26 cellular contexts compared by ENCODE assay signal in genomic region chr1:91325456-91325855, GRCh38.
A peak's percentile ranks its signal among the peaks of the same experiment; 100 is the strongest.
DNase-seq lines count a peak whose midpoint lies in the region; ATAC-seq and TF ChIP-seq lines count a peak whose summit lies in the region.
"Had no signal": no experiment of that assay in that cellular context is flagged by ENCODE, and none has a peak within 500 bp of the region (broad histone marks: within the 10 kb centered on the region; RNA-seq: fewer than 3 reads in every experiment).

No MANE protein-coding gene starts in this region.

- H3K4me1 ChIP-seq in mammary epithelial cell (ENCODE audit: insufficient read depth, low read length) (no peaks in the 10 kb centered on the region), foreskin keratinocyte (no peaks in the 10 kb centered on the region)
- H3K4me1 ChIP-seq in effector memory CD4-positive, alpha-beta T cell (ENCODE audit: control insufficient read depth, insufficient read depth, low read length, poor library complexity, severe bottlenecking): no peaks in the 10 kb centered on the region
- H3K4me1 ChIP-seq: BE2C, BLaER1 had no signal

- H3K4me2 ChIP-seq in mammary epithelial cell (ENCODE audit: insufficient read depth, low read depth, low read length): no peak overlapping the region
- H3K4me2 ChIP-seq: BLaER1 had no signal

- dilution Hi-C loops in mammary epithelial cell (cut with HindIII; ENCODE audit: low sequenced_read_pairs): no loop called here

- BruUV-seq in mammary epithelial cell (replicated peaks; lab: Mats Ljungman, UMichigan): no TSS peak

- no peaks in the 10 kb centered on the region for H3K79me2 ChIP-seq in mammary epithelial cell (ENCODE audit: insufficient read depth, low read length)

- H3K9me3 Mint-ChIP-seq in natural killer cell: no peaks in the 10 kb centered on the region

- no peak overlapping the region for H3K4me3 ChIP-seq in mammary epithelial cell (replicated peaks in 1 of 3; ENCODE audit: insufficient read depth in 1 of 3, low read depth in 2 of 3, low read length in 3 of 3)
- H3K4me3 ChIP-seq in epithelial cell of esophagus (ENCODE audit: low read length): no peak overlapping the region
- no peak overlapping the region for H3K4me3 ChIP-seq in effector memory CD4-positive, alpha-beta T cell (ENCODE audit: insufficient read depth, low read depth, low read length, poor library complexity, severe bottlenecking)
- H3K4me3 ChIP-seq: BLaER1, GM12878 had no signal

- H3K36me3 ChIP-seq in mammary epithelial cell (ENCODE audit: insufficient read depth, low read length): no peaks in the 10 kb centered on the region
- H3K36me3 ChIP-seq in effector memory CD4-positive, alpha-beta T cell (ENCODE audit: control insufficient read depth, insufficient read depth, low read length): no peaks in the 10 kb centered on the region
- H3K36me3 ChIP-seq: BE2C had no signal

- TF ChIP-seq CTCF in mammary epithelial cell (conservative IDR thresholded peaks at IDR 0.05 in 1 of 2, IDR thresholded peaks at IDR 0.05 in 1 of 2; ENCODE audit: extremely low read depth in 1 of 2, insufficient read depth in 1 of 2, low read depth in 1 of 2, low read length in 2 of 2): no peak
- TF ChIP-seq CTCF in epithelial cell of esophagus (IDR thresholded peaks at IDR 0.05; ENCODE audit: insufficient read depth, low read depth, low read length, missing control alignments): no peak
- no peak for TF ChIP-seq CTCF in foreskin keratinocyte (conservative IDR thresholded peaks at IDR 0.05)
- TF ChIP-seq CTCF in natural killer cell (IDR thresholded peaks at IDR 0.05): no peak

- intact Hi-C loops in mammary epithelial cell (cut with micrococcal nuclease): no loop called here
- intact Hi-C loops in natural killer cell (cut with micrococcal nuclease): no loop called here

- no peak overlapping the region for H3K27ac Mint-ChIP-seq in natural killer cell
- H3K27ac Mint-ChIP-seq: CD14-positive monocyte; CD4-positive, alpha-beta memory T cell; CD4-positive, CD25-positive, alpha-beta regulatory T cell; CD8-positive, alpha-beta memory T cell had no signal

- DNase-seq in astrocyte of the hippocampus (ENCODE audit: low read depth, low spot score) (peak; percentile 9), mammary epithelial cell (peak; percentile 62), epithelial cell of esophagus (ENCODE audit: low read depth) (peak; percentile 78), foreskin keratinocyte (peak; percentile 77 to 90), natural killer cell (no peak)
- DNase-seq in effector memory CD4-positive, alpha-beta T cell: no peak
- DNase-seq in stimulated activated naive CD8-positive, alpha-beta T cell treated with anti-CD3 and anti-CD28 coated beads, Interleukin-15, Interleukin-2, amounts not matched to agents 100 U/mL and 50 U/mL, for 24 hours: no peak
- DNase-seq: 8988T; ACHN; BE2C; C1 segment of cervical spinal cord; CD4-positive, alpha-beta memory T cell; CD4-positive, CD25-positive, alpha-beta regulatory T cell; CD8-positive, alpha-beta memory T cell; COR-L47; DMS 273 treated with DMSO at 0.1 percent for 48 hours; DMS153; DMS53; DMS79; DND-41; EL; GDM1 had no signal

- H3K27me3 Mint-ChIP-seq in natural killer cell (ENCODE audit: low read depth in 2 of 2): peaks cover 5 to 19% of the 10 kb centered on the region in 2 donors

- no peak overlapping the region for H3K9ac ChIP-seq in mammary epithelial cell (ENCODE audit: insufficient read depth, low read length)
- H3K9ac ChIP-seq: BLaER1 had no signal

- no peak overlapping the region for H3K4me3 Mint-ChIP-seq in natural killer cell
- H3K4me3 Mint-ChIP-seq: CD14-positive monocyte; CD4-positive, alpha-beta memory T cell; CD4-positive, CD25-positive, alpha-beta regulatory T cell; CD8-positive, alpha-beta memory T cell had no signal

- CTCF ChIA-PET in mammary epithelial cell (lab: Charles Lee; ENCODE audit: low non-redundant PET): no interaction called here

- no peak overlapping the region for H3K27ac ChIP-seq in mammary epithelial cell (ENCODE audit: insufficient read depth, low read depth, low read length)
- no peak overlapping the region for H3K27ac ChIP-seq in foreskin keratinocyte
- H3K27ac ChIP-seq in effector memory CD4-positive, alpha-beta T cell (ENCODE audit: insufficient read depth, low read length, poor library complexity, severe bottlenecking): no peak overlapping the region
- H3K27ac ChIP-seq: BLaER1 had no signal

- H2AFZ ChIP-seq in mammary epithelial cell (ENCODE audit: low read depth, low read length): no peak overlapping the region

- H3K9me3 ChIP-seq in mammary epithelial cell (replicated peaks; ENCODE audit: insufficient read depth, low read length): no peaks in the 10 kb centered on the region
- H3K9me3 ChIP-seq in effector memory CD4-positive, alpha-beta T cell (ENCODE audit: control insufficient read depth, low read length): no peaks in the 10 kb centered on the region
- H3K9me3 ChIP-seq: BE2C, BLaER1 had no signal

- H3K36me3 Mint-ChIP-seq in natural killer cell: no peaks in the 10 kb centered on the region
- H3K36me3 Mint-ChIP-seq: CD14-positive monocyte; CD4-positive, alpha-beta memory T cell; CD4-positive, CD25-positive, alpha-beta regulatory T cell; CD8-positive, alpha-beta memory T cell had no signal

- no peaks in the 10 kb centered on the region for H3K4me1 Mint-ChIP-seq in natural killer cell
- H3K4me1 Mint-ChIP-seq: CD14-positive monocyte; CD4-positive, alpha-beta memory T cell; CD4-positive, CD25-positive, alpha-beta regulatory T cell; CD8-positive, alpha-beta memory T cell had no signal

- WGBS in mammary epithelial cell (ENCODE audit: low coverage, missing lambda C conversion rate): 13% methylated on average over 2 of the region's 2 CpGs

- no peaks in the 10 kb centered on the region for H3K27me3 ChIP-seq in mammary epithelial cell (ENCODE audit: insufficient read depth, low read length)
- no peaks in the 10 kb centered on the region for H3K27me3 ChIP-seq in foreskin keratinocyte
- no peaks in the 10 kb centered on the region for H3K27me3 ChIP-seq in effector memory CD4-positive, alpha-beta T cell (replicated peaks; ENCODE audit: control insufficient read depth, insufficient read depth, low read length, poor library complexity, severe bottlenecking)
- H3K27me3 ChIP-seq: BE2C, BLaER1 had no signal

- ATAC-seq in foreskin keratinocyte: peak; percentile 40
- no peak for ATAC-seq in GM18517 (IDR thresholded peaks at IDR 0.05; ENCODE audit: unreplicated experiment)
- no peak for ATAC-seq in natural killer cell
- ATAC-seq in stimulated activated naive CD8-positive, alpha-beta T cell treated with anti-CD3 and anti-CD28 coated beads, Interleukin-15, Interleukin-2, amounts not matched to agents 100 U/mL and 50 U/mL, for 24 hours: no peak
- ATAC-seq: GM12878 had no signal

- H4K20me1 ChIP-seq in mammary epithelial cell (ENCODE audit: insufficient read depth, low read length): no peaks in the 10 kb centered on the region
- H4K20me1 ChIP-seq: BLaER1 had no signal

- in situ Hi-C loops in mammary epithelial cell (cut with MboI; ENCODE audit: low sequenced_read_pairs in 2 of 2): no loop called here

Comparison
In these comparisons a context has a peak if more than half of its experiments do, and no peak if none do; other contexts are left out.
1. DNase-seq: peak in astrocyte of the hippocampus (single experiment), mammary epithelial cell (single experiment), epithelial cell of esophagus (single experiment) and foreskin keratinocyte (2 of 2); none in effector memory CD4-positive, alpha-beta T cell (0 of 3), natural killer cell (single experiment) and stimulated activated naive CD8-positive, alpha-beta T cell treated with anti-CD3 and anti-CD28 coated beads, Interleukin-15, Interleukin-2, amounts not matched to agents 100 U/mL and 50 U/mL, for 24 hours (single experiment).